In the genomic region with DNA sequence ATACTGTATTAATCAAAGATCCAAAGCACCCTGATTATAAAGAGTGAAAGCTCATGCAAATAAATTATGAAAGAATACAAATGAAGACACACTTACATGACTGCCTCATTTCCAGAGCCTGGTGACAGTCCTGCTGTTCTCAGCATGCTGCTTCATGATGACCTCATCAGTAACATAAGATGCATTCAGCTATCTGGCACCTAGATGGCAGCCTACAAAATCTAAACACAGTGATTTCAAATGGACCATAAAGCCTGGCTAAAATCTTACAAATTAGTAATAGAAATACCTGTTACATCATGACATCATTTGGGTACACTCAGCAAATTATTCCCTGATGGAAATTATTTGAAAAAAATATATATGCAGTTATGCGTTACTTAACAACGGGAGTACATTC, we compare ENCODE assay signal across 9 cellular contexts.
DNase-seq lines count a peak whose midpoint lies in the region; ATAC-seq and TF ChIP-seq lines count a peak whose summit lies in the region.
"Had no signal": no experiment of that assay in that cellular context is flagged by ENCODE, and none has a peak within 500 bp of the region (broad histone marks: within the 10 kb centered on the region; RNA-seq: fewer than 3 reads in every experiment).

No MANE protein-coding gene starts in this region.

- no peak overlapping the region for H2BK15ac ChIP-seq in mesendoderm (replicated peaks; ENCODE audit: low read depth)

- H3K9me3 ChIP-seq in aorta (ENCODE audit: control insufficient read depth, low read length): no peaks in the 10 kb centered on the region
- H3K9me3 ChIP-seq: adrenal gland had no signal

- H2BK120ac ChIP-seq in mesendoderm (ENCODE audit: low read depth, low read length): no peak overlapping the region

- H4K8ac ChIP-seq in mesendoderm (ENCODE audit: low read depth, low read length): no peak overlapping the region

- in situ Hi-C loops in astrocyte of the spinal cord (cut with HindIII; ENCODE audit: low sequenced_read_pairs): no loop called here

- DNase-seq in EH (ENCODE audit: low read depth): peak; percentile 30
- DNase-seq in NCI-H1105 treated with DMSO at 0.1 percent for 48 hours (lab: John Stamatoyannopoulos, UW): peak; percentile 11
- peak; percentile 43 for DNase-seq in astrocyte of the spinal cord (ENCODE audit: low read depth, low spot score)
- DNase-seq in mesendoderm: peak; percentile 84
- no peak for DNase-seq in activated naive CD4-positive, alpha-beta T cell treated with anti-CD3 and anti-CD28 coated beads, Interleukin-2, amount 50 U/mL, for 16 hours
- DNase-seq in NK-92 treated with Interleukin-12 subunit alpha and Interleukin-12 subunit beta, amount 100 ng/mL, for 24 hours (lab: John Stamatoyannopoulos, UW): no peak
- no peak for DNase-seq in GM19240 (ENCODE audit: insufficient read length, low spot score)
- DNase-seq in aorta: no peak

- peak; percentile 36 for TF ChIP-seq CTCF in astrocyte of the spinal cord (IDR thresholded peaks at IDR 0.05; ENCODE audit: low read depth, low read length)

- H3K4me3 ChIP-seq in astrocyte of the spinal cord (ENCODE audit: low read depth, low read length) (no peak overlapping the region), mesendoderm (ENCODE audit: low read length) (no peak overlapping the region), aorta (ENCODE audit: low read length in 2 of 2) (no peak overlapping the region)
- H3K4me3 ChIP-seq: adrenal gland had no signal

- ATAC-seq in aorta (ENCODE audit: low FRiP score): no peak

- intact Hi-C loops in aorta (cut with DNase I): no loop called here

- no peak overlapping the region for H3K4ac ChIP-seq in mesendoderm (ENCODE audit: low read depth, low read length)

- no peaks in the 10 kb centered on the region for H3K79me2 ChIP-seq in mesendoderm (ENCODE audit: control insufficient read depth, insufficient read depth, low read length)

- WGBS in mesendoderm (ENCODE audit: extremely low coverage, insufficient coverage, low lambda C conversion rate): no CpG with 5 or more reads among the region's 2 CpGs
- WGBS in aorta, 2 donors: 90 to 91% methylated on average over 2 of the region's 2 CpGs

- H2AK5ac ChIP-seq in mesendoderm (ENCODE audit: low read length): no peak overlapping the region

- H3K27ac ChIP-seq in mesendoderm (ENCODE audit: low read depth, low read length) (no peak overlapping the region), aorta (ENCODE audit: low read depth in 1 of 2, low read length in 2 of 2) (no peak overlapping the region)
- H3K27ac ChIP-seq: adrenal gland had no signal

- no peak overlapping the region for H3K4me2 ChIP-seq in mesendoderm (ENCODE audit: low read length)

- H3K9ac ChIP-seq in mesendoderm (ENCODE audit: low read length): no peak overlapping the region

- H3K4me1 ChIP-seq in mesendoderm (ENCODE audit: control insufficient read depth, low read depth, low read length) (no peaks in the 10 kb centered on the region), aorta (ENCODE audit: control insufficient read depth in 1 of 2, insufficient read depth in 2 of 2, low read length in 2 of 2) (no peaks in the 10 kb centered on the region)
- H3K4me1 ChIP-seq: adrenal gland had no signal

- H3K56ac ChIP-seq in mesendoderm (ENCODE audit: low read length): no peak overlapping the region

- H3K23ac ChIP-seq in mesendoderm (ENCODE audit: low read length): no peak overlapping the region

- H4K5ac ChIP-seq in mesendoderm (ENCODE audit: low read length): no peak overlapping the region

- no peaks in the 10 kb centered on the region for H3K27me3 ChIP-seq in mesendoderm (ENCODE audit: insufficient read depth, low read length, poor library complexity)
- H3K27me3 ChIP-seq in aorta (ENCODE audit: control insufficient read depth in 1 of 2, insufficient read depth in 2 of 2, low read length in 1 of 2): no peaks in the 10 kb centered on the region
- H3K27me3 ChIP-seq: adrenal gland had no signal

- H3K36me3 ChIP-seq in mesendoderm (ENCODE audit: control insufficient read depth, insufficient read depth, low read length): no peaks in the 10 kb centered on the region
- H3K36me3 ChIP-seq in aorta (ENCODE audit: control insufficient read depth in 1 of 2, insufficient read depth in 2 of 2, low read length in 1 of 2): no peaks in the 10 kb centered on the region
- H3K36me3 ChIP-seq: adrenal gland had no signal

- no peaks in the 10 kb centered on the region for H3K79me1 ChIP-seq in mesendoderm (ENCODE audit: low read length)

- H2BK5ac ChIP-seq in mesendoderm (ENCODE audit: low read length): no peak overlapping the region

- no peak overlapping the region for H3K18ac ChIP-seq in mesendoderm (ENCODE audit: low read length)

Comparison
In these comparisons a context has a peak if more than half of its experiments do, and no peak if none do; other contexts are left out.
1. DNase-seq: peak in EH (single experiment), NCI-H1105 treated with DMSO at 0.1 percent for 48 hours (single experiment), astrocyte of the spinal cord (single experiment) and mesendoderm (single experiment); none in activated naive CD4-positive, alpha-beta T cell treated with anti-CD3 and anti-CD28 coated beads, Interleukin-2, amount 50 U/mL, for 16 hours (single experiment), NK-92 treated with Interleukin-12 subunit alpha and Interleukin-12 subunit beta, amount 100 ng/mL, for 24 hours (single experiment), GM19240 (single experiment) and aorta (0 of 2).